26 cellular contexts compared by ENCODE assay signal in the genomic region with DNA sequence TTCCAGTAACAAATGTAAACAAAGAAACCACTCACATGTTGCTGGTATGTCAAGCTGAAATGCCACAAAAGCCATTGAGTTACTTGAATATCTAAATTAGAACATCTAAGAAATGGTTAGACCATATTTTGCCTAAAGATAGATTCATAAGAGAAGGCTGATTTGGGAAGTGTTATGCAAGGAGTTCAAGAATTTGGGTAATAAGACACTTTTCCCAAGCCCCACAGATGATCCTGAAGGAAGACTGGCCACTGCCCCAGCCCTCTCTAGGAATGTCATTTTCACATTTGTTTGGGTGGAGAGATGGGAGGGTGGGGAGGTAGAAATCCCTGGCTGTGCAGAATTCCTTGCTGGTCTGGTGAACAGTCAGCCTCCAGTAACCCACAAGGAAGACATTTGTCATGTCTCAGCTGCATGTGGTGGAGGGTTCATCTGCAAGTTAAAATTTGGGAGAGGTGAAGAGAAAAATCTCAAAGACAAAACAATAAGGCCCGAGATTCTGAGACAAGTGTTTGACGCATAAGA.
"Had no signal": no experiment of that assay in that cellular context is flagged by ENCODE, and none has a peak within 500 bp of the region (broad histone marks: within the 10 kb centered on the region; RNA-seq: fewer than 3 reads in every experiment).

No MANE protein-coding gene starts in this region.

- ATAC-seq: activated CD8-positive, alpha-beta memory T cell treated with anti-CD3 and anti-CD28 coated beads, Interleukin-2, amount 10 ng/mL, durations not matched to agents 7 days and 5 days; Panc1; Right ventricle myocardium inferior; T-cell had no signal

- H3K27ac ChIP-seq: brain microvascular endothelial cell, cardiac muscle cell, SK-N-MC had no signal

- H3K36me3 ChIP-seq: brain microvascular endothelial cell, cardiac muscle cell had no signal

- DNase-seq: activated B cell treated with CpG ODN at 0.5 μM for 24 hours; activated CD4-positive, alpha-beta T cell treated with anti-CD3 and anti-CD28 coated beads for 1 hour; activated CD4-positive, alpha-beta T cell treated with anti-CD3 and anti-CD28 coated beads, Interleukin-2, amount 10 ng/mL, durations not matched to agents 24 days and 14 days; activated CD4-positive, alpha-beta T cell treated with anti-CD3 and anti-CD28 coated beads, Interleukin-2, amount 50 U/mL, for 48 hours; activated CD8-positive, alpha-beta memory T cell treated with anti-CD3 and anti-CD28 coated beads, Interleukin-2, amount 10 ng/mL, durations not matched to agents 7 days and 5 days; activated effector memory CD4-positive, alpha-beta T cell treated with Interleukin-2 at 50 U/mL for 16 hours; activated naive CD4-positive, alpha-beta T cell; activated T-cell treated with anti-CD3 and anti-CD28 coated beads, Interleukin-2, amount 50 U/mL, for 24 hours; aorta; brain microvascular endothelial cell; NCI-H1048; NCI-H146; NCI-H187 treated with DMSO at 0.1 percent for 48 hours; NCI-H345; NCI-H510A treated with DMSO at 0.1 percent for 48 hours; NCI-H69; NK-92 treated with Interleukin-12 subunit alpha and Interleukin-12 subunit beta, amount 100 ng/mL, for 24 hours; OCI-M1; RPMI8226; T-cell; T-helper 2 cell; T1000 had no signal

- H3K4me3 ChIP-seq: cardiac muscle cell, SK-N-MC had no signal

- H3K27me3 ChIP-seq: brain microvascular endothelial cell, cardiac muscle cell had no signal
